In genomic region chr17:75979705-75980187, GRCh38 we compare ENCODE assay signal across 8 cellular contexts. TPM values are rescaled to one million over a fixed set of nuclear protein-coding genes. Genes with fewer than 3 reads are reported as not detected.
DNase-seq lines count a peak whose midpoint lies in the region; ATAC-seq and TF ChIP-seq lines count a peak whose summit lies in the region.

No MANE protein-coding gene starts in this region.

- peak; percentile 16 for ATAC-seq in GM19467 (IDR thresholded peaks at IDR 0.05; ENCODE audit: unreplicated experiment)

- H3K27me3 Mint-ChIP-seq in endodermal cell (ENCODE audit: insufficient read depth): no peaks in the 10 kb centered on the region
- no peaks in the 10 kb centered on the region for H3K27me3 Mint-ChIP-seq in nephron (ENCODE audit: low read depth)

- POLR2A ChIA-PET in AG04450 (lab: Yijun Ruan, JAX): no interaction called here

- H3K27ac ChIP-seq in AG04450 (ENCODE audit: low read depth, low read length) (peak overlapping the region; percentile 98), endodermal cell (ENCODE audit: low read depth, low read length) (peak overlapping the region; percentile 97)

- H3K4me3 Mint-ChIP-seq in endodermal cell: peak overlapping the region; percentile 96
- H3K4me3 Mint-ChIP-seq in nephron: peak overlapping the region; percentile 92 to 95 (median 95)

- WGBS in endodermal cell (ENCODE audit: insufficient coverage in 1 of 2, insufficient read length in 1 of 2), 2 experiments: 13 to 16% methylated on average over 17 to 19 of the region's 19 CpGs

- TF ChIP-seq CTCF in AG04450 (IDR thresholded peaks at IDR 0.05; ENCODE audit: low read depth, low read length) (no peak), endodermal cell (conservative IDR thresholded peaks at IDR 0.05) (no peak), nephron (IDR thresholded peaks at IDR 0.05; ENCODE audit: unreplicated experiment in 3 of 3) (no peak)

- H3K9ac ChIP-seq in NT2/D1 (ENCODE audit: insufficient read length, low read depth) (peak overlapping the region; percentile 92), endodermal cell (ENCODE audit: extremely low read depth, low read length, poor library complexity, severe bottlenecking) (peak overlapping the region; percentile 94)

- DNase-seq in AG04450 (ENCODE audit: low read depth, low spot score): peak; percentile 18
- DNase-seq in NT2/D1 (ENCODE audit: low read depth, low spot score): no peak
- no peak for DNase-seq in endodermal cell
- no peak for DNase-seq in stimulated activated CD4-positive, alpha-beta T cell treated with anti-CD3 and anti-CD28 coated beads, Interleukin-15, amount 100 ng/mL, for 24 hours
- DNase-seq in central memory CD4-positive, alpha-beta T cell: no peak
- no peak for DNase-seq in SW 1271 (lab: John Stamatoyannopoulos, UW)

- H3K36me3 Mint-ChIP-seq in endodermal cell (ENCODE audit: low read depth): peaks cover 20% of the 10 kb centered on the region
- peaks cover 19% of the 10 kb centered on the region for H3K36me3 Mint-ChIP-seq in nephron (ENCODE audit: low read depth)

- H3K4me3 ChIP-seq in AG04450 (ENCODE audit: low read depth, low read length) (peak overlapping the region; percentile 83), NT2/D1 (ENCODE audit: insufficient read length, low read depth) (peak overlapping the region; percentile 91), endodermal cell (ENCODE audit: low read length) (peak overlapping the region; percentile 96)

- peaks cover 19% of the 10 kb centered on the region for H3K36me3 ChIP-seq in NT2/D1 (ENCODE audit: insufficient read depth, insufficient read length, low read length)
- H3K36me3 ChIP-seq in endodermal cell (ENCODE audit: control insufficient read depth, insufficient read depth, low read length): peaks cover 26% of the 10 kb centered on the region

- H3K27me3 ChIP-seq in AG04450 (ENCODE audit: control insufficient read depth, insufficient read depth, low read length) (no peaks in the 10 kb centered on the region), NT2/D1 (ENCODE audit: insufficient read depth, insufficient read length) (no peaks in the 10 kb centered on the region), endodermal cell (ENCODE audit: control insufficient read depth, insufficient read depth, low read length, poor library complexity, severe bottlenecking) (no peaks in the 10 kb centered on the region)

- peak overlapping the region; percentile 100 for H3K27ac Mint-ChIP-seq in endodermal cell
- peak overlapping the region; percentile 100 for H3K27ac Mint-ChIP-seq in nephron

- H3K9me3 ChIP-seq in AG04450 (ENCODE audit: control insufficient read depth, insufficient read depth, low read length): no peaks in the 10 kb centered on the region
- no peaks in the 10 kb centered on the region for H3K9me3 ChIP-seq in NT2/D1 (ENCODE audit: insufficient read depth, low read length)
- no peaks in the 10 kb centered on the region for H3K9me3 ChIP-seq in endodermal cell (ENCODE audit: control insufficient read depth, low read length)

- CTCF ChIA-PET in AG04450 (lab: Charles Lee): interaction anchor here (1.4 to 1.9 kb wide), 2 partner anchors 23 to 26 kb away, joined by 6 read pairs; no protein-coding TSS in a partner anchor

- H3K9me3 Mint-ChIP-seq in endodermal cell (no peaks in the 10 kb centered on the region), nephron (no peaks in the 10 kb centered on the region)

- H3K4me1 ChIP-seq in NT2/D1 (ENCODE audit: insufficient read depth, insufficient read length) (peaks cover 7% of the 10 kb centered on the region), endodermal cell (ENCODE audit: control insufficient read depth, insufficient read depth, low read length) (peaks cover 4% of the 10 kb centered on the region)

- H3K4me1 Mint-ChIP-seq in endodermal cell (peaks cover 50% of the 10 kb centered on the region), nephron (peaks cover 69% of the 10 kb centered on the region)

RNA-seq across cellular contexts. Expression of gene TEN1, which starts 0.7 kb away (rescaled TPM):
- 9.1 and 11.5 TPM in 2 replicates for polyA plus RNA-seq in AG04450 (2011; rRNA removed)
- 3.3 and 6.9 TPM in 2 replicates for polyA minus RNA-seq in AG04450 (2011; rRNA and poly(A)+ RNA removed)
- 10 to 100 TPM; 12.1 to 15.3 TPM for total RNA-seq in endodermal cell
- polyA plus RNA-seq in endodermal cell (2013, experiment 1 of 2): 14.4 TPM
- polyA plus RNA-seq in endodermal cell (2013, experiment 2 of 2): 13.5 TPM

RNA-seq across cellular contexts. Expression of gene ACOX1, which starts 0.8 kb away (rescaled TPM):
- 30.7 and 32.8 TPM in 2 replicates for polyA plus RNA-seq in AG04450 (2011; rRNA removed)
- polyA minus RNA-seq in AG04450 (2011; rRNA and poly(A)+ RNA removed): 112 and 126 TPM in 2 replicates
- 10 to 100 TPM; 28.6 to 37.1 TPM for total RNA-seq in endodermal cell
- polyA plus RNA-seq in endodermal cell (2013, experiment 1 of 2): 16.1 TPM
- polyA plus RNA-seq in endodermal cell (2013, experiment 2 of 2): 13.6 TPM

RNA-seq across cellular contexts. Expression of gene CDK3, which starts 20.9 kb away (rescaled TPM):
- 2.7 and 2.9 TPM in 2 replicates for polyA plus RNA-seq in AG04450 (2011; rRNA removed)
- polyA minus RNA-seq in AG04450 (2011; rRNA and poly(A)+ RNA removed): 1.00 and 1.3 TPM in 2 replicates
- total RNA-seq in endodermal cell: 10 to 100 TPM in 1 of 2 donors, 1 to 10 TPM in 1; 7.3 to 11.7 TPM
- polyA plus RNA-seq in endodermal cell (2013, experiment 1 of 2): 14.7 TPM
- polyA plus RNA-seq in endodermal cell (2013, experiment 2 of 2): 10.5 TPM

RNA-seq across cellular contexts. Expression of gene FBF1, which starts 38.9 kb away (rescaled TPM):
- 2.5 and 4.0 TPM in 2 replicates for polyA plus RNA-seq in AG04450 (2011; rRNA removed)
- polyA minus RNA-seq in AG04450 (2011; rRNA and poly(A)+ RNA removed): 3.8 and 6.0 TPM in 2 replicates
- total RNA-seq in endodermal cell: 10 to 100 TPM; 25.9 to 39.1 TPM
- 16.8 TPM for polyA plus RNA-seq in endodermal cell (2013, experiment 1 of 2)
- polyA plus RNA-seq in endodermal cell (2013, experiment 2 of 2): 13.0 TPM

RNA-seq across cellular contexts. Expression of gene EVPL, which starts 47.4 kb away (rescaled TPM):
- not detected in 2 replicates for polyA plus RNA-seq in AG04450 (2011; rRNA removed)
- not detected in 2 replicates for polyA minus RNA-seq in AG04450 (2011; rRNA and poly(A)+ RNA removed)
- under 1 TPM; 0.20 to 0.51 TPM for total RNA-seq in endodermal cell
- 0.04 TPM for polyA plus RNA-seq in endodermal cell (2013, experiment 1 of 2)
- not detected for polyA plus RNA-seq in endodermal cell (2013, experiment 2 of 2)
